Comparison of ENCODE assay signal across 33 cellular contexts in the genomic region with DNA sequence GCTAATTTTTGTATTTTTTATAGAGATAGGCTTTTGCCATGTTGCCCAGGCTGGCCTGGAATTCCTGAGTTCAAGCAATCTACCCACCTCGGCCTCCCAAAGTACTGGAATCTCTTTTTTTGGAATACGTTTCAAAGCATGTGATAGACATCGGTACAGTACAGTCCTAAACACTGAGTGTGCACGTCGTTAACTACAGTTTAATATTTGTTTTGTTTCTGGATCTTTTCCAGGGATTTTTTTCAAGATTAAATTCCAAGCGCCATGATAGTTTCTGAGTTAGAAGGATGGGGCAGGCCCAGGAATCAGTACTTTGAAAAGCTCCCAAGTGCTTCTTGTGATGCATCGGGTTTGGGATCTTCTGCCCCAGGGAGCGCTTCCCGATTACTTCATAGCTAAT.
"Had no signal": no experiment of that assay in that cellular context is flagged by ENCODE, and none has a peak within 500 bp of the region (broad histone marks: within the 10 kb centered on the region; RNA-seq: fewer than 3 reads in every experiment).

No MANE protein-coding gene starts in this region.

- H3K9me3 ChIP-seq: adrenal gland, breast epithelium, colonic mucosa, esophagus squamous epithelium, gastroesophageal sphincter had no signal

- H3K27ac Mint-ChIP-seq: activated B cell treated with CpG ODN at 0.5 μM for 24 hours; activated CD8-positive, alpha-beta memory T cell treated with anti-CD3 and anti-CD28 coated beads, Interleukin-2, amount 10 ng/mL, durations not matched to agents 7 days and 5 days; activated CD8-positive, alpha-beta T cell treated with anti-CD3 and anti-CD28 coated beads for 36 hours; activated naive CD4-positive, alpha-beta T cell treated with anti-CD3 and anti-CD28 coated beads for 36 hours; activated naive CD4-positive, alpha-beta T cell treated with anti-CD3 and anti-CD28 coated beads, Interleukin-2, amount 50 U/mL, for 24 hours; activated naive CD8-positive, alpha-beta T cell treated with anti-CD3 and anti-CD28 coated beads for 36 hours; activated naive CD8-positive, alpha-beta T cell treated with anti-CD3 and anti-CD28 coated beads, Interleukin-2, amount 50 U/mL, for 24 hours; activated T-helper 1 cell treated with anti-CD3 and anti-CD28 coated beads, Interleukin-12 subunit alpha, Interleukin-12 subunit beta, Interleukin-2, Interleukin-4 antibody, amounts not matched to agents 30 ng/mL and 10 ng/mL and 1 ng/mL, durations not matched to agents 14 hours and 24 hours and 36 hours; activated T-helper 2 cell treated with anti-CD3 and anti-CD28 coated beads, Interferon-gamma antibody, Interleukin-2, Interleukin-4, amounts not matched to agents 10 μg/mL and 5 μg/mL and 100 μg/mL, durations not matched to agents 14 hours and 24 hours and 36 hours; brain had no signal

- H3K27me3 ChIP-seq: adrenal gland, breast epithelium, cardiac muscle cell, colonic mucosa, esophagus squamous epithelium, gastroesophageal sphincter had no signal

- ATAC-seq: activated CD4-positive, CD25-positive, alpha-beta regulatory T cell treated with anti-CD3 and anti-CD28 coated beads, Interleukin-2, amount 50 U/mL, for 24 hours; activated CD8-positive, alpha-beta memory T cell treated with anti-CD3 and anti-CD28 coated beads, Interleukin-2, amount 10 ng/mL, durations not matched to agents 7 days and 5 days; activated CD8-positive, alpha-beta T cell treated with anti-CD3 and anti-CD28 coated beads for 36 hours; activated naive CD8-positive, alpha-beta T cell treated with anti-CD3 and anti-CD28 coated beads, Interleukin-2, amount 50 U/mL, for 24 hours; gastroesophageal sphincter had no signal

- H3K4me1 Mint-ChIP-seq: activated B cell treated with CpG ODN at 0.5 μM for 24 hours; activated CD8-positive, alpha-beta memory T cell treated with anti-CD3 and anti-CD28 coated beads, Interleukin-2, amount 10 ng/mL, durations not matched to agents 7 days and 5 days; activated naive CD4-positive, alpha-beta T cell treated with anti-CD3 and anti-CD28 coated beads, Interleukin-2, amount 50 U/mL, for 24 hours; activated naive CD8-positive, alpha-beta T cell treated with anti-CD3 and anti-CD28 coated beads for 36 hours; activated naive CD8-positive, alpha-beta T cell treated with anti-CD3 and anti-CD28 coated beads, Interleukin-2, amount 50 U/mL, for 24 hours had no signal

- H3K36me3 ChIP-seq: adrenal gland, breast epithelium, cardiac muscle cell, colonic mucosa, esophagus squamous epithelium, gastroesophageal sphincter, WERI-Rb-1 had no signal

- H3K4me3 ChIP-seq: adrenal gland, breast epithelium, cardiac muscle cell, colonic mucosa, esophagus squamous epithelium, gastroesophageal sphincter had no signal

- DNase-seq: activated B cell treated with CpG ODN at 0.5 μM for 24 hours; activated CD4-positive, alpha-beta T cell treated with anti-CD3 and anti-CD28 coated beads for 48 hours; activated CD4-positive, alpha-beta T cell treated with anti-CD3 and anti-CD28 coated beads, Interleukin-2, amount 50 U/mL, for 1 hour; activated CD4-positive, alpha-beta T cell treated with anti-CD3 and anti-CD28 coated beads, Interleukin-2, amount 50 U/mL, for 48 hours; activated CD8-positive, alpha-beta memory T cell treated with anti-CD3 and anti-CD28 coated beads, Interleukin-2, amount 10 ng/mL, durations not matched to agents 7 days and 5 days; activated CD8-positive, alpha-beta memory T cell treated with anti-CD3 and anti-CD28 coated beads, Interleukin-2, amount 50 U/mL, for 4 hours; activated CD8-positive, alpha-beta T cell treated with anti-CD3 and anti-CD28 coated beads for 36 hours; activated effector memory CD4-positive, alpha-beta T cell treated with anti-CD3 and anti-CD28 coated beads, Interleukin-2, amount 50 U/mL, for 16 hours; activated naive CD4-positive, alpha-beta T cell treated with anti-CD3 and anti-CD28 coated beads for 36 hours; activated naive CD8-positive, alpha-beta T cell treated with anti-CD3 and anti-CD28 coated beads for 36 hours; activated naive CD8-positive, alpha-beta T cell treated with anti-CD3 and anti-CD28 coated beads, Interleukin-2, amount 50 U/mL, for 24 hours; activated T-cell treated with anti-CD3 and anti-CD28 coated beads, Interleukin-2, amount 50 U/mL, for 1 hour; activated T-cell treated with anti-CD3 and anti-CD28 coated beads, Interleukin-2, amount 50 U/mL, for 48 hours; adrenal gland; amygdala; aorta; central memory CD4-positive, alpha-beta T cell; cerebellar nuclear complex; colonic mucosa; effector CD8-positive, alpha-beta T cell; esophagus squamous epithelium; foreskin melanocyte; T-helper 2 cell; WERI-Rb-1 had no signal

- H3K4me1 ChIP-seq: adrenal gland, colonic mucosa, gastroesophageal sphincter had no signal

- H3K27ac ChIP-seq: adrenal gland, breast epithelium, cardiac muscle cell, epithelial cell of prostate, esophagus squamous epithelium, gastroesophageal sphincter, WERI-Rb-1 had no signal

- H3K27me3 Mint-ChIP-seq: activated B cell treated with CpG ODN at 0.5 μM for 24 hours; activated naive CD8-positive, alpha-beta T cell treated with anti-CD3 and anti-CD28 coated beads for 36 hours; activated naive CD8-positive, alpha-beta T cell treated with anti-CD3 and anti-CD28 coated beads, Interleukin-2, amount 50 U/mL, for 24 hours had no signal

- H3K36me3 Mint-ChIP-seq: activated CD8-positive, alpha-beta memory T cell treated with anti-CD3 and anti-CD28 coated beads, Interleukin-2, amount 10 ng/mL, durations not matched to agents 7 days and 5 days; activated naive CD4-positive, alpha-beta T cell treated with anti-CD3 and anti-CD28 coated beads, Interleukin-2, amount 50 U/mL, for 24 hours; activated naive CD8-positive, alpha-beta T cell treated with anti-CD3 and anti-CD28 coated beads for 36 hours had no signal

- H3K9me3 Mint-ChIP-seq: activated B cell treated with CpG ODN at 0.5 μM for 24 hours; activated CD8-positive, alpha-beta T cell treated with anti-CD3 and anti-CD28 coated beads for 36 hours; activated naive CD4-positive, alpha-beta T cell treated with anti-CD3 and anti-CD28 coated beads for 36 hours; activated naive CD4-positive, alpha-beta T cell treated with anti-CD3 and anti-CD28 coated beads, Interleukin-2, amount 50 U/mL, for 24 hours; activated naive CD8-positive, alpha-beta T cell treated with anti-CD3 and anti-CD28 coated beads for 36 hours; activated naive CD8-positive, alpha-beta T cell treated with anti-CD3 and anti-CD28 coated beads, Interleukin-2, amount 50 U/mL, for 24 hours; activated T-helper 1 cell treated with anti-CD3 and anti-CD28 coated beads, Interleukin-12 subunit alpha, Interleukin-12 subunit beta, Interleukin-2, Interleukin-4 antibody, amounts not matched to agents 30 ng/mL and 10 ng/mL and 1 ng/mL, durations not matched to agents 14 hours and 24 hours and 36 hours; activated T-helper 2 cell treated with anti-CD3 and anti-CD28 coated beads, Interferon-gamma antibody, Interleukin-2, Interleukin-4, amounts not matched to agents 10 μg/mL and 5 μg/mL and 100 μg/mL, durations not matched to agents 14 hours and 24 hours and 36 hours had no signal

- H3K4me3 Mint-ChIP-seq: activated B cell treated with CpG ODN at 0.5 μM for 24 hours; activated CD8-positive, alpha-beta memory T cell treated with anti-CD3 and anti-CD28 coated beads, Interleukin-2, amount 10 ng/mL, durations not matched to agents 7 days and 5 days; activated CD8-positive, alpha-beta T cell treated with anti-CD3 and anti-CD28 coated beads for 36 hours; activated naive CD4-positive, alpha-beta T cell treated with anti-CD3 and anti-CD28 coated beads for 36 hours; activated naive CD4-positive, alpha-beta T cell treated with anti-CD3 and anti-CD28 coated beads, Interleukin-2, amount 50 U/mL, for 24 hours; activated naive CD8-positive, alpha-beta T cell treated with anti-CD3 and anti-CD28 coated beads for 36 hours; activated naive CD8-positive, alpha-beta T cell treated with anti-CD3 and anti-CD28 coated beads, Interleukin-2, amount 50 U/mL, for 24 hours; activated T-helper 1 cell treated with anti-CD3 and anti-CD28 coated beads, Interleukin-12 subunit alpha, Interleukin-12 subunit beta, Interleukin-2, Interleukin-4 antibody, amounts not matched to agents 30 ng/mL and 10 ng/mL and 1 ng/mL, durations not matched to agents 14 hours and 24 hours and 36 hours; brain had no signal
